9 cellular contexts compared by ENCODE assay signal in genomic region chr2:36461039-36461681, GRCh38.
DNase-seq lines count a peak whose midpoint lies in the region; ATAC-seq lines count a peak whose summit lies in the region.
"Had no signal": no experiment of that assay in that cellular context is flagged by ENCODE, and none has a peak within 500 bp of the region (broad histone marks: within the 10 kb centered on the region; RNA-seq: fewer than 3 reads in every experiment).

No MANE protein-coding gene starts in this region.

- H3K27me3 ChIP-seq in layer of hippocampus (ENCODE audit: control insufficient read depth, insufficient read depth, low read length) = no peaks in the 10 kb centered on the region

- peak; percentile 69 for ATAC-seq in GM18519 (IDR thresholded peaks at IDR 0.05; ENCODE audit: low FRiP score, unreplicated experiment)
- ATAC-seq in HG02938 (IDR thresholded peaks at IDR 0.05; ENCODE audit: unreplicated experiment) = peak; percentile 53

- peak overlapping the region; percentile 44 for H3K27ac ChIP-seq in angular gyrus (ENCODE audit: low read depth, low read length)
- peak overlapping the region; percentile 21 for H3K27ac ChIP-seq in layer of hippocampus (ENCODE audit: low read depth, low read length)
- H3K27ac ChIP-seq: VCaP had no signal

- DNase-seq in NCI-H1092 (lab: John Stamatoyannopoulos, UW) (no peak), NCI-H1092 treated with DMSO at 0.1 percent for 48 hours (lab: John Stamatoyannopoulos, UW) (no peak), GOT3 (lab: John Stamatoyannopoulos, UW) (no peak), NCI-H2227 (lab: John Stamatoyannopoulos, UW; ENCODE audit: unreplicated experiment) (no peak)
